Comparison of ENCODE assay signal across 12 cellular contexts in genomic region chr3:12954180-12954579, GRCh38.
DNase-seq lines count a peak whose midpoint lies in the region; ATAC-seq and TF ChIP-seq lines count a peak whose summit lies in the region.
"Had no signal": no experiment of that assay in that cellular context is flagged by ENCODE, and none has a peak within 500 bp of the region (broad histone marks: within the 10 kb centered on the region; RNA-seq: fewer than 3 reads in every experiment).

No MANE protein-coding gene starts in this region.

- peak overlapping the region in 3 of 5 experiments; percentile 1 to 72 (median 68) for H3K27ac Mint-ChIP-seq in brain
- H3K27ac Mint-ChIP-seq in activated CD4-positive, alpha-beta memory T cell treated with anti-CD3 and anti-CD28 coated beads, Interleukin-2, amount 10 ng/mL, durations not matched to agents 7 days and 5 days: no peak overlapping the region

- TF ChIP-seq CTCF in cardiac muscle cell (IDR thresholded peaks at IDR 0.05; ENCODE audit: low read depth, low read length) (no peak), brain (conservative IDR thresholded peaks at IDR 0.05) (no peak)

- H3K4me1 ChIP-seq in cardiac muscle cell (ENCODE audit: low read depth) (peaks cover 32% of the 10 kb centered on the region), muscle layer of colon (ENCODE audit: insufficient read depth, low read length) (peaks cover 62% of the 10 kb centered on the region)

- ATAC-seq in Right ventricle myocardium inferior: no peak

- no peaks in the 10 kb centered on the region for H3K36me3 ChIP-seq in cardiac muscle cell
- peaks cover 4% of the 10 kb centered on the region for H3K36me3 ChIP-seq in muscle layer of colon (ENCODE audit: insufficient read depth, low read length)
- H3K36me3 ChIP-seq: SJCRH30 had no signal

- no peaks in the 10 kb centered on the region for H3K9me3 ChIP-seq in cardiac muscle cell (ENCODE audit: low read depth)
- H3K9me3 ChIP-seq in muscle layer of colon (ENCODE audit: low read length): no peaks in the 10 kb centered on the region
- H3K9me3 ChIP-seq: SJCRH30, testis had no signal

- POLR2A ChIA-PET in activated CD4-positive, alpha-beta memory T cell treated with anti-CD3 and anti-CD28 coated beads, Interleukin-2, amount 10 ng/mL, durations not matched to agents 7 days and 5 days (lab: Charles Lee): no interaction called here

- H3K4me3 ChIP-seq in cardiac muscle cell (no peak overlapping the region), muscle layer of colon (ENCODE audit: low read depth in 1 of 2, low read length in 2 of 2) (no peak overlapping the region)
- H3K4me3 ChIP-seq: SJCRH30, testis had no signal

- H3K9me3 Mint-ChIP-seq in brain: no peaks in the 10 kb centered on the region
- no peaks in the 10 kb centered on the region for H3K9me3 Mint-ChIP-seq in activated CD4-positive, alpha-beta memory T cell treated with anti-CD3 and anti-CD28 coated beads, Interleukin-2, amount 10 ng/mL, durations not matched to agents 7 days and 5 days
- H3K9me3 Mint-ChIP-seq: activated CD8-positive, alpha-beta T cell treated with anti-CD3 and anti-CD28 coated beads for 36 hours; activated T-helper 2 cell treated with anti-CD3 and anti-CD28 coated beads, Interferon-gamma antibody, Interleukin-2, Interleukin-4, amounts not matched to agents 10 μg/mL and 5 μg/mL and 100 μg/mL, durations not matched to agents 14 hours and 24 hours and 36 hours had no signal

- no peaks in the 10 kb centered on the region for H3K27me3 Mint-ChIP-seq in brain
- H3K27me3 Mint-ChIP-seq in activated CD4-positive, alpha-beta memory T cell treated with anti-CD3 and anti-CD28 coated beads, Interleukin-2, amount 10 ng/mL, durations not matched to agents 7 days and 5 days: no peaks in the 10 kb centered on the region
- H3K27me3 Mint-ChIP-seq: activated CD8-positive, alpha-beta T cell treated with anti-CD3 and anti-CD28 coated beads for 36 hours had no signal

- intact Hi-C loops in Right ventricle myocardium inferior (cut with DNase I): no loop called here

- H3K36me3 Mint-ChIP-seq in brain: no peaks in the 10 kb centered on the region
- H3K36me3 Mint-ChIP-seq in activated CD4-positive, alpha-beta memory T cell treated with anti-CD3 and anti-CD28 coated beads, Interleukin-2, amount 10 ng/mL, durations not matched to agents 7 days and 5 days (ENCODE audit: low read depth): peaks cover 7% of the 10 kb centered on the region

- H3K27ac ChIP-seq in cardiac muscle cell (peak overlapping the region; percentile 68), muscle layer of colon (ENCODE audit: low read depth, low read length) (peak overlapping the region; percentile 61), temporal lobe (ENCODE audit: low read depth, low read length) (peak overlapping the region; percentile 64)
- H3K27ac ChIP-seq: SJCRH30, testis had no signal

- H3K9ac ChIP-seq in muscle layer of colon (ENCODE audit: low read length): no peak overlapping the region

- H3K4me3 Mint-ChIP-seq in brain: no peak overlapping the region
- no peak overlapping the region for H3K4me3 Mint-ChIP-seq in activated CD4-positive, alpha-beta memory T cell treated with anti-CD3 and anti-CD28 coated beads, Interleukin-2, amount 10 ng/mL, durations not matched to agents 7 days and 5 days
- H3K4me3 Mint-ChIP-seq: activated CD8-positive, alpha-beta T cell treated with anti-CD3 and anti-CD28 coated beads for 36 hours had no signal

- H3K27me3 ChIP-seq in cardiac muscle cell: no peaks in the 10 kb centered on the region
- H3K27me3 ChIP-seq in muscle layer of colon (ENCODE audit: control insufficient read depth in 1 of 2, insufficient read depth in 2 of 2, low read length in 2 of 2): no peaks in the 10 kb centered on the region
- H3K27me3 ChIP-seq: SJCRH30, testis had no signal

- H3K4me1 Mint-ChIP-seq in brain: peaks cover 91% of the 10 kb centered on the region
- peaks cover 35% of the 10 kb centered on the region for H3K4me1 Mint-ChIP-seq in activated CD4-positive, alpha-beta memory T cell treated with anti-CD3 and anti-CD28 coated beads, Interleukin-2, amount 10 ng/mL, durations not matched to agents 7 days and 5 days

- DNase-seq in cardiac muscle cell (ENCODE audit: low read depth in 1 of 2, low spot score in 1 of 2): no peak
- DNase-seq in Right ventricle myocardium inferior (ENCODE audit: missing footprints): no peak
- no peak for DNase-seq in amniotic stem cell (lab: John Stamatoyannopoulos, UW)
- no peak for DNase-seq in activated CD4-positive, alpha-beta memory T cell treated with anti-CD3 and anti-CD28 coated beads, Interleukin-2, amount 10 ng/mL, durations not matched to agents 7 days and 5 days
- no peak for DNase-seq in NCI-H2196 (lab: John Stamatoyannopoulos, UW; ENCODE audit: unreplicated experiment)
- DNase-seq: SJCRH30, testis had no signal

- CTCF ChIA-PET in activated CD4-positive, alpha-beta memory T cell treated with anti-CD3 and anti-CD28 coated beads, Interleukin-2, amount 10 ng/mL, durations not matched to agents 7 days and 5 days (lab: Charles Lee): no interaction called here
